8 cellular contexts compared by ENCODE assay signal in the genomic region with DNA sequence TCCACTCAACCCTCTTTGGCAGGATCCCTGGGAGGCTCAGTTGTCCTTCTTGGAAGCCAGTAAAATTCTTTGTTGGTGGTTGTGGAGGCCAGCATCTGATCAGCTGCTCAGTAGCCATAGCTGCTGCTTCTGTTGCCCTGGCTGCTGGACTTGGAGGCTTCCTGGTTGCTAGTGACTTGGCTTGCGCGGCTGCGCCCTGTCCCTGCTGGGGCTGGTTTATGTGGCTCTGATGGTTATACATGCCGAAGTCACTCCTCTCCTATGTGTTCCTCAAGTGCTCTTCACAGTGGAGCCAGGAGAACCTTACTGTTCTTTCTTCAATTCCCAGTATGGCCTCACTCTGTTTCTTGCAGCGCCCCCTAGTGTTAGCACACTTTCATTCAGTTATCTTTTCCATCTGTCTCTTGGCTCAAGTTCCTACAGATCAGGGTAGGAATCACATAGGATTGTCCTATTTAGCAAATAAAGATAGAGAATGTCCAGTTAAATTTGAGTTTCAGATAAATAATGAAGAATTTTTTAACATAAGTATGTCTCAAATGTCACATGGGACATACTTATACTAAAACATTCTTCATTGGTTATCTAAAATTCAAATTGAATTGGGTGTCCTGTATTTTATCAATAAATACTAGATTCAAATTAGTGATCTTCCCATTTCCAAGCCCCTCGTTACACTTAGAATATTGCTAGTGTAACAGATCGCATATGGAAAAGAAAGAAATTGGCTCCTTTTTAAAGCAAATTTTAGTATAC.
A peak's percentile ranks its signal among the peaks of the same experiment; 100 is the strongest.
DNase-seq lines count a peak whose midpoint lies in the region; ATAC-seq, FAIRE-seq and TF ChIP-seq lines count a peak whose summit lies in the region.

No MANE protein-coding gene starts in this region.

- peak; percentile 95 for TF ChIP-seq CTCF in A673 (conservative IDR thresholded peaks at IDR 0.05; ENCODE audit: low read depth, low read length)
- TF ChIP-seq CTCF in GM12875 (IDR thresholded peaks at IDR 0.05; ENCODE audit: borderline replicate concordance, insufficient read depth, low read depth, low read length) = peak; percentile 62; the same call in 1 of the 2 replicates
- TF ChIP-seq CTCF in Peyer's patch (IDR thresholded peaks at IDR 0.05) = peak; percentile 10 to 54 (median 50)
- TF ChIP-seq CTCF in K562 (IDR thresholded peaks at IDR 0.05 in 2 of 3, conservative IDR thresholded peaks at IDR 0.05 in 1 of 3; ENCODE audit: insufficient read depth in 2 of 3, low read depth in 1 of 3, low read length in 3 of 3) = peak; percentile 65 to 83 (median 72)
- TF ChIP-seq CTCF in kidney epithelial cell (IDR thresholded peaks at IDR 0.05; ENCODE audit: insufficient read depth, low read length, poor library complexity, severe bottlenecking) = peak; percentile 29

- H3K27ac ChIP-seq in A673 (ENCODE audit: low read depth, low read length, poor library complexity, severe bottlenecking) (no peak overlapping the region), Peyer's patch (no peak overlapping the region), K562 (ENCODE audit: extremely low read depth, low read depth, low read length) (no peak overlapping the region)

- WGBS in K562 (ENCODE audit: insufficient coverage, low coverage, missing lambda C conversion rate) = 24% methylated on average over 7 of the region's 7 CpGs

- no peaks in the 10 kb centered on the region for H3K9me1 ChIP-seq in K562 (ENCODE audit: control insufficient read depth, insufficient read depth, low read length)

- no peaks in the 10 kb centered on the region for H3K4me1 Mint-ChIP-seq in stimulated activated effector memory CD8-positive, alpha-beta T cell treated with anti-CD3 and anti-CD28 coated beads, Interleukin-12 subunit alpha, Interleukin-12 subunit beta, amount 100 ng/mL, for 72 hours

- no peaks in the 10 kb centered on the region for H3K27me3 ChIP-seq in A673 (replicated peaks; ENCODE audit: insufficient read depth, low read depth, low read length, poor library complexity)
- no peaks in the 10 kb centered on the region for H3K27me3 ChIP-seq in Peyer's patch
- H3K27me3 ChIP-seq in K562 (ENCODE audit: control insufficient read depth in 2 of 2, insufficient read depth in 2 of 2, low read length in 2 of 2) = peaks cover 0 to 3% of the 10 kb centered on the region in 2 experiments; a peak in 1 of 5 replicates
- H3K27me3 ChIP-seq in kidney epithelial cell (ENCODE audit: control insufficient read depth, insufficient read depth, low read length) = no peaks in the 10 kb centered on the region

- H3K27ac Mint-ChIP-seq in stimulated activated effector memory CD8-positive, alpha-beta T cell treated with anti-CD3 and anti-CD28 coated beads, Interleukin-12 subunit alpha, Interleukin-12 subunit beta, amount 100 ng/mL, for 72 hours = no peak overlapping the region

- peak in 1 of 2 experiments; percentile 75; a peak in 3 of 4 replicates for TF ChIP-seq RAD21 in K562 (CRISPR knock-in tag; conservative IDR thresholded peaks at IDR 0.05 in 1 of 2, IDR thresholded peaks at IDR 0.05 in 1 of 2)

- H3K79me2 ChIP-seq in K562 (ENCODE audit: control insufficient read depth, insufficient read depth, low read length) = no peaks in the 10 kb centered on the region

- H3K9me3 Mint-ChIP-seq in stimulated activated effector memory CD8-positive, alpha-beta T cell treated with anti-CD3 and anti-CD28 coated beads, Interleukin-12 subunit alpha, Interleukin-12 subunit beta, amount 100 ng/mL, for 72 hours = no peaks in the 10 kb centered on the region

- no peak overlapping the region for H3K4me3 Mint-ChIP-seq in stimulated activated effector memory CD8-positive, alpha-beta T cell treated with anti-CD3 and anti-CD28 coated beads, Interleukin-12 subunit alpha, Interleukin-12 subunit beta, amount 100 ng/mL, for 72 hours

- DNase-seq in A673 (ENCODE audit: low spot score) = peak; percentile 82
- DNase-seq in Peyer's patch = peak in 2 of 3 donors; percentile 34 to 63
- peak; percentile 57 to 73 (median 67) for DNase-seq in K562 (ENCODE audit: extremely low read depth in 1 of 4, low spot score in 3 of 4)
- no peak for DNase-seq in kidney epithelial cell (ENCODE audit: low read depth)
- DNase-seq in stimulated activated effector memory CD8-positive, alpha-beta T cell treated with anti-CD3 and anti-CD28 coated beads, Interleukin-12 subunit alpha, Interleukin-12 subunit beta, amount 100 ng/mL, for 72 hours (ENCODE audit: low spot score in 2 of 2) = peak; percentile 26 to 63

- no peak for TF ChIP-seq EP300 in K562 (IDR thresholded peaks at IDR 0.05; ENCODE audit: low read length)

- intact Hi-C loops in A673 (cut with micrococcal nuclease; ENCODE audit: unreplicated experiment) = loop anchor here (1.0 to 5.0 kb wide), 2 partner anchors 160 to 174 kb away; partner anchors contain the start of gene TGFB2
- intact Hi-C loops in K562 (cut with micrococcal nuclease) = loop anchor here (1.0 to 2.0 kb wide), 4 partner anchors 160 to 262 kb away; no protein-coding TSS in a partner anchor

- H3K9ac ChIP-seq in K562 (ENCODE audit: insufficient read depth in 1 of 2, low read depth in 2 of 2, low read length in 2 of 2) = no peak overlapping the region

- FAIRE-seq in K562 (lab: Jason Lieb, UNC) = peak; percentile 90

- H3K4me3 ChIP-seq in A673 (ENCODE audit: low read depth, low read length, poor library complexity, severe bottlenecking) (no peak overlapping the region), GM12875 (ENCODE audit: low read depth, low read length) (no peak overlapping the region), Peyer's patch (no peak overlapping the region), K562 (no peak overlapping the region), kidney epithelial cell (ENCODE audit: low read depth, low read length) (no peak overlapping the region)

- in situ Hi-C loops in K562 (cut with MboI) = no loop called here

- no peaks in the 10 kb centered on the region for H3K36me3 Mint-ChIP-seq in stimulated activated effector memory CD8-positive, alpha-beta T cell treated with anti-CD3 and anti-CD28 coated beads, Interleukin-12 subunit alpha, Interleukin-12 subunit beta, amount 100 ng/mL, for 72 hours

- BruUV-seq in A673 (replicated peaks; lab: Mats Ljungman, UMichigan) = no TSS peak
- no TSS peak for BruUV-seq in K562 (replicated peaks; lab: Mats Ljungman, UMichigan)

- H3K9me3 ChIP-seq in A673 (ENCODE audit: low read depth, low read length, poor library complexity, severe bottlenecking) (no peaks in the 10 kb centered on the region), Peyer's patch (no peaks in the 10 kb centered on the region), K562 (replicated peaks; ENCODE audit: control insufficient read depth, insufficient read depth, low read depth, low read length) (no peaks in the 10 kb centered on the region)

- TF ChIP-seq POLR2A in Peyer's patch (IDR thresholded peaks at IDR 0.05) (no peak), K562 (conservative IDR thresholded peaks at IDR 0.05) (no peak)

- CTCF ChIA-PET in A673 (lab: Charles Lee) (no interaction called here), K562 (lab: Yijun Ruan, JAX; ENCODE audit: low intra/inter-chr PET ratio) (interaction anchor here (0.9 to 2.5 kb wide), 3 partner anchors 187 to 223 kb away, joined by 3 to 11 read pairs (median 4); no protein-coding TSS in a partner anchor)

- H3K4me1 ChIP-seq in A673 (ENCODE audit: insufficient read depth, low read length, poor library complexity, severe bottlenecking) (peaks cover 34% of the 10 kb centered on the region), Peyer's patch (no peaks in the 10 kb centered on the region), K562 (replicated peaks in 1 of 2; ENCODE audit: control insufficient read depth in 2 of 2, insufficient read depth in 2 of 2, low read length in 2 of 2) (no peaks in the 10 kb centered on the region)

- H2AFZ ChIP-seq in K562 (ENCODE audit: low read depth, low read length) = no peak overlapping the region

- no peak overlapping the region for H3K4me2 ChIP-seq in K562 (ENCODE audit: insufficient read depth, low read length)

- POLR2A ChIA-PET in A673 (lab: Charles Lee; ENCODE audit: low non-redundant PET) (no interaction called here), K562 (lab: Yijun Ruan, JAX) (no interaction called here)

- ATAC-seq in HG03469 (IDR thresholded peaks at IDR 0.05; ENCODE audit: unreplicated experiment) (peak; percentile 56), K562 (peak; percentile 91), GM18858 (IDR thresholded peaks at IDR 0.05; ENCODE audit: unreplicated experiment) (no peak)
- no peak for ATAC-seq in stimulated activated effector memory CD8-positive, alpha-beta T cell treated with anti-CD3 and anti-CD28 coated beads, Interleukin-12 subunit alpha, Interleukin-12 subunit beta, amount 100 ng/mL, for 72 hours

- H3K36me3 ChIP-seq in A673 (ENCODE audit: insufficient read depth, low read length, poor library complexity, severe bottlenecking) (no peaks in the 10 kb centered on the region), Peyer's patch (no peaks in the 10 kb centered on the region), K562 (ENCODE audit: control insufficient read depth, insufficient read depth, low read length) (no peaks in the 10 kb centered on the region), kidney epithelial cell (ENCODE audit: control insufficient read depth, insufficient read depth, low read length) (no peaks in the 10 kb centered on the region)

- H4K20me1 ChIP-seq in K562 (replicated peaks; ENCODE audit: control insufficient read depth, insufficient read depth, low read length) = no peaks in the 10 kb centered on the region

TF ChIP-seq in K562, 482 proteins besides CTCF, POLR2A, EP300 and RAD21:
- TF ChIP-seq, protein P1, sequence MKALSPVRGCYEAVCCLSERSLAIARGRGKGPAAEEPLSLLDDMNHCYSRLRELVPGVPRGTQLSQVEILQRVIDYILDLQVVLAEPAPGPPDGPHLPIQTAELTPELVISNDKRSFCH (CRISPR knock-in tag; IDR thresholded peaks at IDR 0.05) = no peak
- TF ChIP-seq, protein P1 (tag; IDR thresholded peaks at IDR 0.05) = no peak
- peak; percentile 47; the same call in 1 of the 2 replicates for TF ChIP-seq SMC3 (conservative IDR thresholded peaks at IDR 0.05; ENCODE audit: insufficient read depth, low read depth, low read length)
- TF ChIP-seq NFIC (IDR thresholded peaks at IDR 0.05) = 0 out of 2 replicates have a peak, but pooled peaks have one; percentile 6
- TF ChIP-seq GATA2 (CRISPR knock-in tag; IDR thresholded peaks at IDR 0.05) = peak; percentile 93

Comparison
In these comparisons a context has a peak if more than half of its experiments do, and no peak if none do; other contexts are left out.
1. CTCF ChIP-seq: peak in every context shown above with its lines; median percentile 95 in A673; 72 in K562; 62 in GM12875; 50 in Peyer's patch; 29 in kidney epithelial cell.
2. ATAC-seq: peak in HG03469 (single experiment) and K562 (single experiment); none in stimulated activated effector memory CD8-positive, alpha-beta T cell treated with anti-CD3 and anti-CD28 coated beads, Interleukin-12 subunit alpha, Interleukin-12 subunit beta, amount 100 ng/mL, for 72 hours (single experiment) and GM18858 (single experiment).